ENCODE assay signal across 10 cellular contexts in genomic region chr14:61528591-61529021, GRCh38.
DNase-seq lines count a peak whose midpoint lies in the region; ATAC-seq, FAIRE-seq and TF ChIP-seq lines count a peak whose summit lies in the region.
"Had no signal": no experiment of that assay in that cellular context is flagged by ENCODE, and none has a peak within 500 bp of the region (broad histone marks: within the 10 kb centered on the region; RNA-seq: fewer than 3 reads in every experiment).

No MANE protein-coding gene starts in this region.

- H2BK120ac ChIP-seq in mesendoderm (ENCODE audit: low read depth, low read length) = no peak overlapping the region

- H3K9me3 Mint-ChIP-seq in activated T-helper 17 cell treated with anti-CD3 and anti-CD28 coated beads, Interleukin-2, amount 50 U/mL, for 72 hours = no peaks in the 10 kb centered on the region
- H3K9me3 Mint-ChIP-seq: nephron had no signal

- H3K56ac ChIP-seq in mesendoderm (ENCODE audit: low read length) = no peak overlapping the region

- no peak for ATAC-seq in A549
- ATAC-seq in activated T-helper 17 cell treated with anti-CD3 and anti-CD28 coated beads, Interleukin-2, amount 50 U/mL, for 72 hours (replicated peaks) = peak; percentile 63

- H3K4me3 Mint-ChIP-seq in activated T-helper 17 cell treated with anti-CD3 and anti-CD28 coated beads, Interleukin-2, amount 50 U/mL, for 72 hours = peak overlapping the region; percentile 86
- H3K4me3 Mint-ChIP-seq: nephron had no signal

- H4K8ac ChIP-seq in mesendoderm (ENCODE audit: low read depth, low read length) = no peak overlapping the region

- peak overlapping the region; percentile 91 to 92 for H3K27ac ChIP-seq in A549
- H3K27ac ChIP-seq in ascending aorta = no peak overlapping the region
- H3K27ac ChIP-seq in mesendoderm (ENCODE audit: low read depth, low read length) = no peak overlapping the region

- H2BK5ac ChIP-seq in mesendoderm (ENCODE audit: low read length) = no peak overlapping the region

- POLR2A ChIA-PET in A549 (lab: Yijun Ruan, JAX) = no interaction called here

- H3K9me3 ChIP-seq in A549 = no peaks in the 10 kb centered on the region
- H3K9me3 ChIP-seq in ascending aorta = no peaks in the 10 kb centered on the region

- peaks cover 83% of the 10 kb centered on the region for H3K4me1 ChIP-seq in A549
- H3K4me1 ChIP-seq in ascending aorta = peaks cover 17 to 36% of the 10 kb centered on the region in 2 donors
- no peaks in the 10 kb centered on the region for H3K4me1 ChIP-seq in mesendoderm (ENCODE audit: control insufficient read depth, low read depth, low read length)

- no peak overlapping the region for H3K18ac ChIP-seq in mesendoderm (ENCODE audit: low read length)

- TF ChIP-seq CTCF in A549 (IDR thresholded peaks at IDR 0.05) (no peak), GM12865 (IDR thresholded peaks at IDR 0.05; ENCODE audit: insufficient read depth, low read depth, low read length, missing control alignments) (no peak), ascending aorta (IDR thresholded peaks at IDR 0.05) (no peak)

- FAIRE-seq in A549 (lab: Jason Lieb, UNC) = no peak

- peaks cover 97% of the 10 kb centered on the region for H3K36me3 Mint-ChIP-seq in activated T-helper 17 cell treated with anti-CD3 and anti-CD28 coated beads, Interleukin-2, amount 50 U/mL, for 72 hours (ENCODE audit: low read depth)

- no peaks in the 10 kb centered on the region for H3K27me3 Mint-ChIP-seq in activated T-helper 17 cell treated with anti-CD3 and anti-CD28 coated beads, Interleukin-2, amount 50 U/mL, for 72 hours

- 66% methylated on average over 5 of the region's 9 CpGs for WGBS in A549 (ENCODE audit: missing lambda C conversion rate)
- no CpG with 5 or more reads among the region's 9 CpGs for WGBS in mesendoderm (ENCODE audit: extremely low coverage, insufficient coverage, low lambda C conversion rate)

- H3K4ac ChIP-seq in mesendoderm (ENCODE audit: low read depth, low read length) = no peak overlapping the region

- no peak overlapping the region for H2AK5ac ChIP-seq in mesendoderm (ENCODE audit: low read length)

- H3K36me3 ChIP-seq in ascending aorta = no peaks in the 10 kb centered on the region
- no peaks in the 10 kb centered on the region for H3K36me3 ChIP-seq in mesendoderm (ENCODE audit: control insufficient read depth, insufficient read depth, low read length)

- no peak overlapping the region; the same call in 2 of the 3 replicates for H3K4me2 ChIP-seq in A549
- H3K4me2 ChIP-seq in mesendoderm (ENCODE audit: low read length) = no peak overlapping the region

- no peak overlapping the region for H4K5ac ChIP-seq in mesendoderm (ENCODE audit: low read length)

- no peak for DNase-seq in A549 (ENCODE audit: low read depth in 1 of 2, low spot score in 1 of 2)
- DNase-seq in GM12865 (ENCODE audit: low read depth) = peak; percentile 61
- peak; percentile 95 for DNase-seq in iris pigment epithelial cell (ENCODE audit: low read depth)
- no peak for DNase-seq in ascending aorta (ENCODE audit: low spot score in 2 of 2)
- no peak for DNase-seq in mesendoderm
- DNase-seq in NK-92 (lab: John Stamatoyannopoulos, UW; ENCODE audit: unreplicated experiment) = no peak
- DNase-seq in COR-L47 (lab: John Stamatoyannopoulos, UW) = no peak
- DNase-seq: NK-92 treated with Interleukin-12 subunit alpha and Interleukin-12 subunit beta, amount 100 ng/mL, for 24 hours had no signal

- H3K79me1 ChIP-seq in mesendoderm (ENCODE audit: low read length) = no peaks in the 10 kb centered on the region

- peak overlapping the region; percentile 92 for H3K27ac Mint-ChIP-seq in activated T-helper 17 cell treated with anti-CD3 and anti-CD28 coated beads, Interleukin-2, amount 50 U/mL, for 72 hours

- CTCF ChIA-PET in A549 (lab: Yijun Ruan, JAX) = interaction anchor here (0.6 to 1.6 kb wide), 3 partner anchors 31 to 187 kb away, joined by 3 to 5 read pairs (median 3); no protein-coding TSS in a partner anchor

- H3K9ac ChIP-seq in mesendoderm (ENCODE audit: low read length) = no peak overlapping the region

- no peak for TF ChIP-seq POLR2A in A549 (IDR thresholded peaks at IDR 0.05; ENCODE audit: low read length)

- H3K27me3 ChIP-seq in ascending aorta = no peaks in the 10 kb centered on the region
- no peaks in the 10 kb centered on the region for H3K27me3 ChIP-seq in mesendoderm (ENCODE audit: insufficient read depth, low read length, poor library complexity)

- no peak for TF ChIP-seq EP300 in A549 (IDR thresholded peaks at IDR 0.05)

- TF ChIP-seq RAD21 in A549 (conservative IDR thresholded peaks at IDR 0.05 in 1 of 2, IDR thresholded peaks at IDR 0.05 in 1 of 2) = no peak

- no peak overlapping the region for H2BK15ac ChIP-seq in mesendoderm (replicated peaks; ENCODE audit: low read depth)

- intact Hi-C loops in ascending aorta (cut with DNase I) = no loop called here

- no peak overlapping the region for H3K23ac ChIP-seq in mesendoderm (ENCODE audit: low read length)

- H3K4me3 ChIP-seq in A549 (no peak overlapping the region), GM12865 (ENCODE audit: low read depth, low read length) (no peak overlapping the region), ascending aorta (no peak overlapping the region), mesendoderm (ENCODE audit: low read length) (no peak overlapping the region)

- H3K79me2 ChIP-seq in mesendoderm (ENCODE audit: control insufficient read depth, insufficient read depth, low read length) = no peaks in the 10 kb centered on the region

- peaks cover 77% of the 10 kb centered on the region for H3K4me1 Mint-ChIP-seq in activated T-helper 17 cell treated with anti-CD3 and anti-CD28 coated beads, Interleukin-2, amount 50 U/mL, for 72 hours

TF ChIP-seq in A549, 52 proteins besides CTCF, POLR2A, EP300 and RAD21:
- TF ChIP-seq RCOR1 (IDR thresholded peaks at IDR 0.05; ENCODE audit: low read depth, low read length) = no peak
- TF ChIP-seq FOSL2 (IDR thresholded peaks at IDR 0.05) = no peak
- TF ChIP-seq FOSL2 (CRISPR knock-in tag; IDR thresholded peaks at IDR 0.05) = peak; percentile 36
- no peak for TF ChIP-seq EHF (CRISPR knock-in tag; IDR thresholded peaks at IDR 0.05)
- no peak for TF ChIP-seq RNF2 (IDR thresholded peaks at IDR 0.05; ENCODE audit: borderline replicate concordance, low read depth)
- TF ChIP-seq MAZ (IDR thresholded peaks at IDR 0.05; ENCODE audit: borderline replicate concordance, low read depth, low read length) = no peak
- no peak for TF ChIP-seq FOSB (CRISPR knock-in tag; IDR thresholded peaks at IDR 0.05)
- TF ChIP-seq NFE2L2 (conservative IDR thresholded peaks at IDR 0.05; ENCODE audit: low read length) = no peak
- TF ChIP-seq ESRRA (IDR thresholded peaks at IDR 0.05; ENCODE audit: borderline replicate concordance, low read length) = no peak
- TF ChIP-seq, protein P1, sequence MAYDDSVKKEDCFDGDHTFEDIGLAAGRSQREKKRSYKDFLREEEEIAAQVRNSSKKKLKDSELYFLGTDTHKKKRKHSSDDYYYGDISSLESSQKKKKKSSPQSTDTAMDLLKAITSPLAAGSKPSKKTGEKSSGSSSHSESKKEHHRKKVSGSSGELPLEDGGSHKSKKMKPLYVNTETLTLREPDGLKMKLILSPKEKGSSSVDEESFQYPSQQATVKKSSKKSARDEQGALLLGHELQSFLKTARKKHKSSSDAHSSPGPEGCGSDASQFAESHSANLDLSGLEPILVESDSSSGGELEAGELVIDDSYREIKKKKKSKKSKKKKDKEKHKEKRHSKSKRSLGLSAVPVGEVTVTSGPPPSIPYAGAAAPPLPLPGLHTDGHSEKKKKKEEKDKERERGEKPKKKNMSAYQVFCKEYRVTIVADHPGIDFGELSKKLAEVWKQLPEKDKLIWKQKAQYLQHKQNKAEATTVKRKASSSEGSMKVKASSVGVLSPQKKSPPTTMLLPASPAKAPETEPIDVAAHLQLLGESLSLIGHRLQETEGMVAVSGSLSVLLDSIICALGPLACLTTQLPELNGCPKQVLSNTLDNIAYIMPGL (CRISPR knock-in tag; IDR thresholded peaks at IDR 0.05; ENCODE audit: borderline replicate concordance) = no peak

Comparison
In these comparisons a context has a peak if more than half of its experiments do, and no peak if none do; other contexts are left out.
1. DNase-seq: peak in GM12865 (single experiment) and iris pigment epithelial cell (single experiment); none in A549 (0 of 2), ascending aorta (0 of 2), mesendoderm (single experiment), NK-92 (single experiment) and COR-L47 (single experiment).
2. H3K27ac ChIP-seq: peak in A549 (2 of 2); none in ascending aorta (0 of 2) and mesendoderm (single experiment).